Comparison of ENCODE assay signal across 1 cellular context in the genomic region with DNA sequence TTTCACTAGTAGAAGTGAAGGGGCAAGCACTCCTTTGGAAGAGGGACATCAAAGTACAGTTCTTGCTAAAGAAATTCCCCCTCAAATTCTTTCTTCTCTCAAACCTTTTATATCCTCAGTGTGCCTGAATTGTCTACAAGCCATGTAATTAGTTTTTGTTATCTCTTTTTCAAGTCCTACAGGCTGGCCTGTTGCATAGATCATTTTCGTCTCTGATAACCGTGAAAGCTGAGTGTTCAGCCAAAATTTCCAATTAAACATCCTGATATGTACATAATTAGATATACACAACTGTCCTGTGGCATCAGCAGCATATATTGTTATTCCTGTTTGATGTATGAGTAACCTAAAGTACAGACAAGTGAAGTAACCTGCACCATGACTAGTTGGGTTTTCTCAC.
TF ChIP-seq lines count a peak whose summit lies in the region.

No MANE protein-coding gene starts in this region.

TF ChIP-seq in SK-N-SH treated with all-trans-retinoic acid at 6 μM for 48 hours, 23 proteins besides CTCF, POLR2A, EP300 and RAD21 (continued from another document):
- TF ChIP-seq, protein P1, sequence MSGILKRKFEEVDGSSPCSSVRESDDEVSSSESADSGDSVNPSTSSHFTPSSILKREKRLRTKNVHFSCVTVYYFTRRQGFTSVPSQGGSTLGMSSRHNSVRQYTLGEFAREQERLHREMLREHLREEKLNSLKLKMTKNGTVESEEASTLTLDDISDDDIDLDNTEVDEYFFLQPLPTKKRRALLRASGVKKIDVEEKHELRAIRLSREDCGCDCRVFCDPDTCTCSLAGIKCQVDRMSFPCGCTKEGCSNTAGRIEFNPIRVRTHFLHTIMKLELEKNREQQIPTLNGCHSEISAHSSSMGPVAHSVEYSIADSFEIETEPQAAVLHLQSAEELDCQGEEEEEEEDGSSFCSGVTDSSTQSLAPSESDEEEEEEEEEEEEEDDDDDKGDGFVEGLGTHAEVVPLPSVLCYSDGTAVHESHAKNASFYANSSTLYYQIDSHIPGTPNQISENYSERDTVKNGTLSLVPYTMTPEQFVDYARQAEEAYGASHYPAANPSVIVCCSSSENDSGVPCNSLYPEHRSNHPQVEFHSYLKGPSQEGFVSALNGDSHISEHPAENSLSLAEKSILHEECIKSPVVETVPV (CRISPR knock-in tag; IDR thresholded peaks at IDR 0.05) = no peak
- no peak for TF ChIP-seq PPARA (CRISPR knock-in tag; IDR thresholded peaks at IDR 0.05; ENCODE audit: borderline replicate concordance)
- TF ChIP-seq TOX (CRISPR knock-in tag; IDR thresholded peaks at IDR 0.05; ENCODE audit: borderline replicate concordance) = no peak
- TF ChIP-seq, protein P2, sequence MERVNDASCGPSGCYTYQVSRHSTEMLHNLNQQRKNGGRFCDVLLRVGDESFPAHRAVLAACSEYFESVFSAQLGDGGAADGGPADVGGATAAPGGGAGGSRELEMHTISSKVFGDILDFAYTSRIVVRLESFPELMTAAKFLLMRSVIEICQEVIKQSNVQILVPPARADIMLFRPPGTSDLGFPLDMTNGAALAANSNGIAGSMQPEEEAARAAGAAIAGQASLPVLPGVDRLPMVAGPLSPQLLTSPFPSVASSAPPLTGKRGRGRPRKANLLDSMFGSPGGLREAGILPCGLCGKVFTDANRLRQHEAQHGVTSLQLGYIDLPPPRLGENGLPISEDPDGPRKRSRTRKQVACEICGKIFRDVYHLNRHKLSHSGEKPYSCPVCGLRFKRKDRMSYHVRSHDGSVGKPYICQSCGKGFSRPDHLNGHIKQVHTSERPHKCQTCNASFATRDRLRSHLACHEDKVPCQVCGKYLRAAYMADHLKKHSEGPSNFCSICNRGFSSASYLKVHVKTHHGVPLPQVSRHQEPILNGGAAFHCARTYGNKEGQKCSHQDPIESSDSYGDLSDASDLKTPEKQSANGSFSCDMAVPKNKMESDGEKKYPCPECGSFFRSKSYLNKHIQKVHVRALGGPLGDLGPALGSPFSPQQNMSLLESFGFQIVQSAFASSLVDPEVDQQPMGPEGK (CRISPR knock-in tag; IDR thresholded peaks at IDR 0.05; ENCODE audit: borderline replicate concordance) = no peak
